ENCODE assay signal across 9 cellular contexts in the genomic region with DNA sequence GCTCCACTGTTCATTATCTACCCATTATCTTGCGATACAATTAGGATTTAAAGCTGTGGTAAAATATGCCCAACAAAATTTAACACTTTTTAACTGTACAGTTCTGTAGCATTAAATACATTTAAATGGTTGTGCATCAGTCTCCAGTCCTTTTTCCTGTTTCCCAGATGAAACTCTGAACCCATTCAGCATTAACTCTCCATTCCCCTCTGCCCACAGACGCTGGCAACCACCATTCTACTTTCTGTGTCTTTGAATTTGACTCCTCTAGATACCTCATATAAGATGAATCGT. TPM values are rescaled to one million over a fixed set of nuclear protein-coding genes. Genes with fewer than 3 reads are reported as not detected.
DNase-seq lines count a peak whose midpoint lies in the region; ATAC-seq and TF ChIP-seq lines count a peak whose summit lies in the region.
"Had no signal": no experiment of that assay in that cellular context is flagged by ENCODE, and none has a peak within 500 bp of the region (broad histone marks: within the 10 kb centered on the region; RNA-seq: fewer than 3 reads in every experiment).

No MANE protein-coding gene starts in this region.

- POLR2A ChIA-PET in CD4-positive, alpha-beta T cell (lab: Charles Lee) = interaction anchor here (0.6 to 8.3 kb wide), 11 partner anchors 9 to 398 kb away, joined by 3 to 292 read pairs (median 15); a partner anchor contains a TSS

- peaks cover 31% of the 10 kb centered on the region for H3K36me3 Mint-ChIP-seq in CD4-positive, alpha-beta T cell (ENCODE audit: low read depth)
- no peaks in the 10 kb centered on the region for H3K36me3 Mint-ChIP-seq in nephron progenitor cell (ENCODE audit: low read depth)

- H3K27ac ChIP-seq in CD4-positive, alpha-beta T cell (ENCODE audit: low read depth, low read length) = no peak overlapping the region
- H3K27ac ChIP-seq in HUES64 (ENCODE audit: low read depth, low read length) = no peak overlapping the region

- TF ChIP-seq CTCF in CD4-positive, alpha-beta T cell (IDR thresholded peaks at IDR 0.05) = no peak
- no peak for TF ChIP-seq CTCF in nephron progenitor cell (IDR thresholded peaks at IDR 0.05)

- intact Hi-C loops in CD4-positive, alpha-beta T cell (cut with DNase I, micrococcal nuclease) = loop anchor here (1.0 to 5.0 kb wide), 5 partner anchors 10 to 34 kb away; a partner anchor contains a TSS

- in situ Hi-C loops in KBM-7 (cut with MboI; ENCODE audit: low pct_unique_long_range_greater_than_20kb, low sequenced_read_pairs) = no loop called here

- no peak for DNase-seq in CD4-positive, alpha-beta T cell
- no peak for DNase-seq in adipocyte (ENCODE audit: low read depth)
- no peak for DNase-seq in nephron progenitor cell
- DNase-seq in KBM-7 = no peak
- no peak for DNase-seq in superior temporal gyrus (ENCODE audit: extremely low spot score)
- no peak for DNase-seq in NCI-H446 (lab: John Stamatoyannopoulos, UW)
- DNase-seq: substantia nigra had no signal

- peaks cover 3% of the 10 kb centered on the region for H3K9me3 Mint-ChIP-seq in CD4-positive, alpha-beta T cell
- peaks cover 20% of the 10 kb centered on the region for H3K9me3 Mint-ChIP-seq in nephron progenitor cell

- H3K4me1 ChIP-seq in HUES64 (ENCODE audit: insufficient read depth, low read length) (no peaks in the 10 kb centered on the region), adipocyte (ENCODE audit: control insufficient read depth, insufficient read depth, low read length) (peaks cover 19% of the 10 kb centered on the region)

- no peak for ATAC-seq in CD4-positive, alpha-beta T cell (ENCODE audit: poor library complexity)
- ATAC-seq in GM18909 (IDR thresholded peaks at IDR 0.05; ENCODE audit: poor library complexity, unreplicated experiment) = no peak

- H3K4me3 Mint-ChIP-seq in CD4-positive, alpha-beta T cell = peak overlapping the region; percentile 95
- peak overlapping the region; percentile 93 for H3K4me3 Mint-ChIP-seq in nephron progenitor cell

- no peaks in the 10 kb centered on the region for H3K27me3 ChIP-seq in CD4-positive, alpha-beta T cell (ENCODE audit: control insufficient read depth, insufficient read depth, low read length)
- H3K27me3 ChIP-seq in HUES64 (ENCODE audit: insufficient read depth, low read length) (peaks cover 43% of the 10 kb centered on the region), adipocyte (replicated peaks; ENCODE audit: control insufficient read depth, insufficient read depth, low read length) (no peaks in the 10 kb centered on the region)

- peaks cover 41% of the 10 kb centered on the region for H3K4me1 Mint-ChIP-seq in CD4-positive, alpha-beta T cell (ENCODE audit: low read depth)
- peaks cover 20% of the 10 kb centered on the region for H3K4me1 Mint-ChIP-seq in nephron progenitor cell

- H3K36me3 ChIP-seq in HUES64 (ENCODE audit: insufficient read depth, low read length) = no peaks in the 10 kb centered on the region
- H3K36me3 ChIP-seq in adipocyte (ENCODE audit: control insufficient read depth, insufficient read depth, low read length, severe bottlenecking) = no peaks in the 10 kb centered on the region

- H3K4me3 ChIP-seq in HUES64 (ENCODE audit: low read length) (peak overlapping the region; percentile 96), adipocyte (ENCODE audit: low read length) (peak overlapping the region; percentile 26)

- peak overlapping the region; percentile 99 for H3K27ac Mint-ChIP-seq in CD4-positive, alpha-beta T cell
- no peak overlapping the region for H3K27ac Mint-ChIP-seq in nephron progenitor cell

- H3K9ac ChIP-seq in HUES64 (ENCODE audit: low read depth, low read length) (no peak overlapping the region), adipocyte (ENCODE audit: low read length) (no peak overlapping the region)

- CTCF ChIA-PET in CD4-positive, alpha-beta T cell (lab: Charles Lee) = interaction anchor here (0.9 to 2.7 kb wide), 5 partner anchors 16 to 48 kb away, joined by 3 to 15 read pairs (median 5); no protein-coding TSS in a partner anchor

- peaks cover 29% of the 10 kb centered on the region for H3K27me3 Mint-ChIP-seq in CD4-positive, alpha-beta T cell
- peaks cover 86% of the 10 kb centered on the region for H3K27me3 Mint-ChIP-seq in nephron progenitor cell (ENCODE audit: low read depth, poor library complexity)

- no peaks in the 10 kb centered on the region for H3K9me3 ChIP-seq in CD4-positive, alpha-beta T cell (ENCODE audit: control insufficient read depth, low read length)
- H3K9me3 ChIP-seq in HUES64 (ENCODE audit: insufficient read depth, low read depth, low read length) (no peaks in the 10 kb centered on the region), adipocyte (ENCODE audit: control insufficient read depth, low read length) (no peaks in the 10 kb centered on the region)

- WGBS in HUES64 = 54% methylated on average over 2 of the region's 3 CpGs

RNA-seq across cellular contexts. Expression of a gene that starts 2.9 kb away (rescaled TPM):
- 1 to 10 TPM; 3.4 to 3.8 TPM for total RNA-seq in CD4-positive, alpha-beta T cell
- polyA plus RNA-seq in HUES64 (2013, experiment 1 of 2) = not detected
- polyA plus RNA-seq in HUES64 (2013, experiment 2 of 2) = 0.25 TPM

RNA-seq across cellular contexts. Expression of a gene that starts 15.2 kb away (rescaled TPM):
- total RNA-seq in CD4-positive, alpha-beta T cell = 10 to 100 TPM; 21.4 to 24.0 TPM
- 13.2 TPM for polyA plus RNA-seq in HUES64 (2013, experiment 1 of 2)
- 12.2 TPM for polyA plus RNA-seq in HUES64 (2013, experiment 2 of 2)

RNA-seq across cellular contexts. Expression of a gene that starts 35.8 kb away (rescaled TPM):
- 1,000 to 10,000 TPM; 2,499 to 2,682 TPM for total RNA-seq in CD4-positive, alpha-beta T cell
- polyA plus RNA-seq in HUES64 (2013, experiment 1 of 2) = 2,091 TPM
- polyA plus RNA-seq in HUES64 (2013, experiment 2 of 2) = 2,124 TPM

RNA-seq across cellular contexts. Expression of a gene that starts 53.0 kb away (rescaled TPM):
- total RNA-seq in CD4-positive, alpha-beta T cell = 10 to 100 TPM; 35.9 to 37.6 TPM
- polyA plus RNA-seq in HUES64 (2013, experiment 1 of 2) = 2.7 TPM
- polyA plus RNA-seq in HUES64 (2013, experiment 2 of 2) = 3.6 TPM
